8 cellular contexts compared by ENCODE assay signal in genomic region chr16:67529639-67530012, GRCh38. TPM values are rescaled to one million over a fixed set of nuclear protein-coding genes. Genes with fewer than 3 reads are reported as not detected.
A peak's percentile ranks its signal among the peaks of the same experiment; 100 is the strongest.
DNase-seq lines count a peak whose midpoint lies in the region; ATAC-seq and TF ChIP-seq lines count a peak whose summit lies in the region.

No MANE protein-coding gene starts in this region.

- ATAC-seq in CD4-positive, alpha-beta T cell (ENCODE audit: poor library complexity) = no peak
- no peak for ATAC-seq in HG03108 (IDR thresholded peaks at IDR 0.05; ENCODE audit: unreplicated experiment)
- no peak for ATAC-seq in HG02885 (IDR thresholded peaks at IDR 0.05; ENCODE audit: poor library complexity, unreplicated experiment)
- no peak for ATAC-seq in GM18517 (IDR thresholded peaks at IDR 0.05; ENCODE audit: unreplicated experiment)

- H3K9me2 ChIP-seq in MM.1S (replicated peaks; ENCODE audit: insufficient read depth, low read length) = no peaks in the 10 kb centered on the region

- H3K9me3 Mint-ChIP-seq in CD4-positive, alpha-beta T cell = no peaks in the 10 kb centered on the region

- H3K27ac ChIP-seq in CD4-positive, alpha-beta T cell (ENCODE audit: low read depth, low read length) = no peak overlapping the region
- H3K27ac ChIP-seq in MM.1S (ENCODE audit: low read length) (peak overlapping the region; percentile 28; the same call in 1 of the 2 replicates), coronary artery (peak overlapping the region; percentile 94)

- H3K36me3 ChIP-seq in MM.1S (replicated peaks; ENCODE audit: insufficient read depth, low read length) = no peaks in the 10 kb centered on the region

- H3K27me3 Mint-ChIP-seq in CD4-positive, alpha-beta T cell = peaks cover 20% of the 10 kb centered on the region

- intact Hi-C loops in CD4-positive, alpha-beta T cell (cut with DNase I, micrococcal nuclease) = no loop called here

- peak overlapping the region; percentile 35 for H2AFZ ChIP-seq in MM.1S (ENCODE audit: low read length)

- no peak overlapping the region for H3K27ac Mint-ChIP-seq in CD4-positive, alpha-beta T cell

- H3K4me3 Mint-ChIP-seq in CD4-positive, alpha-beta T cell = peak overlapping the region; percentile 85

- H4K20me1 ChIP-seq in MM.1S (ENCODE audit: insufficient read depth, low read length) = no peaks in the 10 kb centered on the region

- peaks cover 25% of the 10 kb centered on the region for H3K27me3 ChIP-seq in CD4-positive, alpha-beta T cell (ENCODE audit: control insufficient read depth, insufficient read depth, low read length)
- H3K27me3 ChIP-seq in MM.1S (replicated peaks; ENCODE audit: insufficient read depth, low read length) = no peaks in the 10 kb centered on the region
- no peaks in the 10 kb centered on the region for H3K27me3 ChIP-seq in mononuclear cell (ENCODE audit: insufficient read depth, low read length)

- peak overlapping the region; percentile 99 for H3K4me2 ChIP-seq in MM.1S (ENCODE audit: low read depth, low read length)

- no peak for TF ChIP-seq CTCF in CD4-positive, alpha-beta T cell (IDR thresholded peaks at IDR 0.05)
- TF ChIP-seq CTCF in MM.1S (IDR thresholded peaks at IDR 0.05; ENCODE audit: low read length) (no peak), coronary artery (IDR thresholded peaks at IDR 0.05) (no peak)

- H3K4me3 ChIP-seq in MM.1S (ENCODE audit: low read length) (peak overlapping the region; percentile 92), coronary artery (peak overlapping the region; percentile 88), mononuclear cell (ENCODE audit: low read length) (peak overlapping the region; percentile 61)

- H3F3A ChIP-seq in MM.1S (ENCODE audit: insufficient read depth, low read length) = peaks cover 4% of the 10 kb centered on the region; the same call in 1 of the 2 replicates

- POLR2A ChIA-PET in CD4-positive, alpha-beta T cell (lab: Charles Lee) = interaction anchor here (0.9 to 2.5 kb wide), 9 partner anchors 8 to 139 kb away, joined by 3 to 13 read pairs (median 5); partner anchors contain the start of genes CARMIL2 and CTCF

- H3K4me1 ChIP-seq in MM.1S (ENCODE audit: low read length) = peaks cover 15% of the 10 kb centered on the region
- H3K4me1 ChIP-seq in mononuclear cell (ENCODE audit: insufficient read depth, low read length) = peaks cover 59% of the 10 kb centered on the region

- CTCF ChIA-PET in CD4-positive, alpha-beta T cell (lab: Charles Lee) = interaction anchor here (1.5 to 6.1 kb wide), 3 partner anchors 8 to 115 kb away, joined by 3 to 45 read pairs (median 6); partner anchors contain the start of gene CARMIL2

- H3K36me3 Mint-ChIP-seq in CD4-positive, alpha-beta T cell (ENCODE audit: low read depth) = no peaks in the 10 kb centered on the region

- H3K4me1 Mint-ChIP-seq in CD4-positive, alpha-beta T cell (ENCODE audit: low read depth) = peaks cover 27% of the 10 kb centered on the region

- H3K79me2 ChIP-seq in MM.1S (ENCODE audit: low read length) = peaks cover 46% of the 10 kb centered on the region

- no peak for DNase-seq in CD4-positive, alpha-beta T cell
- DNase-seq in MM.1S (peak; percentile 42), coronary artery (ENCODE audit: low spot score) (peak; percentile 79), NCI-H2029 treated with DMSO at 0.1 percent for 48 hours (lab: John Stamatoyannopoulos, UW) (no peak)

- no peaks in the 10 kb centered on the region for H3K9me3 ChIP-seq in CD4-positive, alpha-beta T cell (ENCODE audit: control insufficient read depth, low read length)
- H3K9me3 ChIP-seq in MM.1S (replicated peaks; ENCODE audit: insufficient read depth, low read length) (no peaks in the 10 kb centered on the region), mononuclear cell (ENCODE audit: low read depth, low read length) (no peaks in the 10 kb centered on the region)

- peak overlapping the region; percentile 74 for H3K9ac ChIP-seq in MM.1S (ENCODE audit: low read length)

RNA-seq across cellular contexts. Expression of gene RIPOR1, which starts 1.0 kb away (rescaled TPM):
- total RNA-seq in CD4-positive, alpha-beta T cell = 10 to 100 TPM; 21.3 to 25.4 TPM
- 42.6 TPM for total RNA-seq in mononuclear cell

RNA-seq across cellular contexts. Expression of gene CTCF, which starts 32.7 kb away (rescaled TPM):
- 10 to 100 TPM; 43.8 to 46.4 TPM for total RNA-seq in CD4-positive, alpha-beta T cell
- total RNA-seq in mononuclear cell = 43.2 TPM

RNA-seq across cellular contexts. Expression of gene AGRP, which starts 46.3 kb away (rescaled TPM):
- not detected for total RNA-seq in CD4-positive, alpha-beta T cell
- not detected for total RNA-seq in mononuclear cell

RNA-seq across cellular contexts. Expression of gene ATP6V0D1, which starts 48.7 kb away (rescaled TPM):
- total RNA-seq in CD4-positive, alpha-beta T cell = 10 to 100 TPM; 39.4 to 41.7 TPM
- total RNA-seq in mononuclear cell = 113 TPM

Comparison
In these comparisons a context has a peak if more than half of its experiments do, and no peak if none do; other contexts are left out.
1. DNase-seq: peak in MM.1S (single experiment) and coronary artery (single experiment); none in CD4-positive, alpha-beta T cell (0 of 10) and NCI-H2029 treated with DMSO at 0.1 percent for 48 hours (single experiment).
2. Peak in every context shown above with its lines, with median percentiles within 50 percentile points of each other: H3K4me3 ChIP-seq.